1 cellular context compared by ENCODE assay signal in genomic region chr11:44659641-44660040, GRCh38.
TF ChIP-seq lines count a peak whose summit lies in the region.

No MANE protein-coding gene starts in this region.

TF ChIP-seq in H1, 55 proteins besides CTCF, POLR2A, EP300 and RAD21:
- no peak for TF ChIP-seq USF2 (IDR thresholded peaks at IDR 0.05; ENCODE audit: low read length)
- no peak for TF ChIP-seq SIX5 (IDR thresholded peaks at IDR 0.05; ENCODE audit: low read depth, low read length)
- TF ChIP-seq RNF2 (IDR thresholded peaks at IDR 0.05; ENCODE audit: borderline replicate concordance, low read depth, low read length, missing control alignments, poor library complexity, severe bottlenecking), result no peak
- TF ChIP-seq CHD2 (IDR thresholded peaks at IDR 0.05; ENCODE audit: low read length), result no peak
